8 cellular contexts compared by ENCODE assay signal in genomic region chr7:130899638-130900401, GRCh38.
DNase-seq lines count a peak whose midpoint lies in the region; ATAC-seq and TF ChIP-seq lines count a peak whose summit lies in the region.

No MANE protein-coding gene starts in this region.

- no peaks in the 10 kb centered on the region for H3K9me3 Mint-ChIP-seq in CD4-positive, alpha-beta T cell
- H3K9me3 Mint-ChIP-seq in naive B cell, result peaks cover 0 to 1% (median 0%) of the 10 kb centered on the region in 7 donors

- no peak overlapping the region for H2BK20ac ChIP-seq in IMR-90 (ENCODE audit: low read depth, low read length)

- TF ChIP-seq POLR2A in IMR-90 (IDR thresholded peaks at IDR 0.05; ENCODE audit: low read depth, low read length), result peak; percentile 71; the same call in 1 of the 2 replicates
- TF ChIP-seq POLR2A in ovary (IDR thresholded peaks at IDR 0.05), result no peak

- TF ChIP-seq RAD21 in IMR-90 (IDR thresholded peaks at IDR 0.05; ENCODE audit: low read length), result no peak

- H3K36me3 ChIP-seq in IMR-90 (ENCODE audit: control insufficient read depth, insufficient read depth, low read length) (peaks cover 71% of the 10 kb centered on the region), brain microvascular endothelial cell (replicated peaks) (peaks cover 79% of the 10 kb centered on the region), ovary (no peaks in the 10 kb centered on the region)

- DNase-seq in CD4-positive, alpha-beta T cell, result no peak
- DNase-seq in IMR-90 (no peak), brain microvascular endothelial cell (no peak), naive B cell (no peak), SIG-M5 (lab: John Stamatoyannopoulos, UW) (no peak), omental fat pad (ENCODE audit: low spot score) (no peak), superior temporal gyrus (ENCODE audit: extremely low spot score) (no peak), ovary (no peak)

- intact Hi-C loops in CD4-positive, alpha-beta T cell (cut with DNase I, micrococcal nuclease), result loop anchor here (5.0 to 10.0 kb wide), 4 partner anchors 55 to 755 kb away; no protein-coding TSS in a partner anchor
- intact Hi-C loops in IMR-90 (cut with micrococcal nuclease), result no loop called here
- intact Hi-C loops in ovary (cut with DNase I), result loop anchor here (5.0 to 10.0 kb wide), 5 partner anchors 105 to 615 kb away; no protein-coding TSS in a partner anchor

- peak overlapping the region in 1 of 2 experiments; percentile 43; a peak in 2 of 4 replicates for H4K8ac ChIP-seq in IMR-90 (ENCODE audit: low read depth in 2 of 2, low read length in 2 of 2)

- no peak overlapping the region for H3K4me3 Mint-ChIP-seq in CD4-positive, alpha-beta T cell
- H3K4me3 Mint-ChIP-seq in naive B cell, result peak overlapping the region in 2 of 8 donors; percentile 18 to 47

- no peak overlapping the region for H3K14ac ChIP-seq in IMR-90 (replicated peaks; ENCODE audit: low read depth, low read length)

- no peak for TF ChIP-seq EP300 in ovary (IDR thresholded peaks at IDR 0.05)

- no peak overlapping the region for H4K91ac ChIP-seq in IMR-90 (ENCODE audit: insufficient read depth, low read depth, low read length)

- peak overlapping the region; percentile 3; the same call in 1 of the 2 replicates for H3K4ac ChIP-seq in IMR-90 (ENCODE audit: low read depth, low read length)

- 73% methylated on average over 7 of the region's 15 CpGs; no CpG with 5 or more reads in 1 of the 2 experiments for whole genome bisulfite sequencing in IMR-90 (ENCODE audit: extremely low coverage in 2 of 2, insufficient read length in 1 of 2), 2 experiments
- WGBS in ovary, 3 donors, result 83 to 86% (median 86%) methylated on average over 15 of the region's 15 CpGs

- H3K4me2 ChIP-seq in IMR-90 (ENCODE audit: low read depth, low read length), result no peak overlapping the region

- BruUV-seq in IMR-90 (replicated peaks; lab: Mats Ljungman, UMichigan), result no TSS peak

- no peak overlapping the region for H2AK9ac ChIP-seq in IMR-90 (replicated peaks; ENCODE audit: low read depth, low read length, poor library complexity)

- H3K9me3 ChIP-seq in CD4-positive, alpha-beta T cell (ENCODE audit: control insufficient read depth, low read length), result no peaks in the 10 kb centered on the region
- H3K9me3 ChIP-seq in IMR-90 (ENCODE audit: control insufficient read depth, insufficient read depth, low read length) (no peaks in the 10 kb centered on the region), ovary (no peaks in the 10 kb centered on the region)

- no peaks in the 10 kb centered on the region for H3K27me3 ChIP-seq in CD4-positive, alpha-beta T cell (ENCODE audit: control insufficient read depth, insufficient read depth, low read length)
- H3K27me3 ChIP-seq in IMR-90 (ENCODE audit: control insufficient read depth, insufficient read depth, low read length) (no peaks in the 10 kb centered on the region), brain microvascular endothelial cell (replicated peaks) (no peaks in the 10 kb centered on the region), ovary (no peaks in the 10 kb centered on the region)

- H2AFZ ChIP-seq in IMR-90 (replicated peaks; ENCODE audit: low read length, poor library complexity), result no peak overlapping the region

- peaks cover 0 to 35% of the 10 kb centered on the region in 2 experiments; a peak in 2 of 4 replicates for H3K79me1 ChIP-seq in IMR-90 (ENCODE audit: low read depth in 1 of 2, low read length in 2 of 2)

- no peak overlapping the region for H3K27ac ChIP-seq in CD4-positive, alpha-beta T cell (ENCODE audit: low read depth, low read length)
- peak overlapping the region; percentile 84 for H3K27ac ChIP-seq in IMR-90 (ENCODE audit: insufficient read depth, low read length)
- H3K27ac ChIP-seq in brain microvascular endothelial cell, result peak overlapping the region; percentile 94
- peak overlapping the region in 1 of 2 donors; percentile 1 for H3K27ac ChIP-seq in ovary

- TF ChIP-seq CTCF in CD4-positive, alpha-beta T cell (IDR thresholded peaks at IDR 0.05), result no peak
- TF ChIP-seq CTCF in IMR-90 (conservative IDR thresholded peaks at IDR 0.05; ENCODE audit: low read depth, low read length) (no peak), brain microvascular endothelial cell (IDR thresholded peaks at IDR 0.05; ENCODE audit: low read depth, low read length, missing control alignments) (no peak), omental fat pad (IDR thresholded peaks at IDR 0.05) (no peak), ovary (IDR thresholded peaks at IDR 0.05) (no peak)

- H3K27me3 Mint-ChIP-seq in CD4-positive, alpha-beta T cell, result no peaks in the 10 kb centered on the region
- no peaks in the 10 kb centered on the region for H3K27me3 Mint-ChIP-seq in naive B cell

- H3K9ac ChIP-seq in IMR-90 (ENCODE audit: low read depth, low read length), result peak overlapping the region; percentile 12

- peak overlapping the region; percentile 13 for H4K5ac ChIP-seq in IMR-90 (ENCODE audit: low read depth, low read length)

- no peak for ATAC-seq in CD4-positive, alpha-beta T cell (ENCODE audit: poor library complexity)
- ATAC-seq in IMR-90 (ENCODE audit: low read depth), result no peak
- ATAC-seq in naive B cell (ENCODE audit: low read depth in 2 of 2), result peak in 1 of 2 donors; percentile 24
- ATAC-seq in omental fat pad (ENCODE audit: low FRiP score), result no peak

- H3K4me1 Mint-ChIP-seq in CD4-positive, alpha-beta T cell (ENCODE audit: low read depth), result peaks cover 90% of the 10 kb centered on the region
- peaks cover 57 to 70% (median 64%) of the 10 kb centered on the region in 3 donors for H3K4me1 Mint-ChIP-seq in naive B cell

- peaks cover 98% of the 10 kb centered on the region for H3K36me3 Mint-ChIP-seq in CD4-positive, alpha-beta T cell (ENCODE audit: low read depth)
- H3K36me3 Mint-ChIP-seq in naive B cell, result peaks cover 16 to 20% of the 10 kb centered on the region in 2 donors

- dilution Hi-C loops in IMR-90 (cut with HindIII; ENCODE audit: low sequenced_read_pairs, unreplicated experiment), result no loop called here

- H2BK15ac ChIP-seq in IMR-90 (ENCODE audit: low read depth, low read length), result no peak overlapping the region

- in situ Hi-C loops in IMR-90 (cut with MboI; ENCODE audit: low sequenced_read_pairs), result no loop called here
- in situ Hi-C loops in brain microvascular endothelial cell (cut with HindIII; ENCODE audit: low pct_ligation_motif_present, low sequenced_read_pairs), result no loop called here

- H2AK5ac ChIP-seq in IMR-90 (ENCODE audit: low read depth, low read length), result peak overlapping the region; percentile 47; the same call in 1 of the 2 replicates

- CTCF ChIA-PET in CD4-positive, alpha-beta T cell (lab: Charles Lee), result no interaction called here
- CTCF ChIA-PET in IMR-90 (lab: Yijun Ruan, JAX), result no interaction called here

- H4K20me1 ChIP-seq in IMR-90 (ENCODE audit: insufficient read depth, low read length), result peaks cover 100% of the 10 kb centered on the region

- POLR2A ChIA-PET in CD4-positive, alpha-beta T cell (lab: Charles Lee), result interaction anchor here (1.2 to 1.6 kb wide), 3 partner anchors 13 to 82 kb away, joined by 5 to 8 read pairs (median 5); no protein-coding TSS in a partner anchor
- POLR2A ChIA-PET in IMR-90 (lab: Charles Lee; ENCODE audit: unreplicated experiment), result no interaction called here

- peak overlapping the region; percentile 44 for H2BK5ac ChIP-seq in IMR-90 (ENCODE audit: low read depth, low read length, poor library complexity, severe bottlenecking)

- H3K23ac ChIP-seq in IMR-90 (ENCODE audit: low read depth, low read length), result peak overlapping the region; percentile 11

- peak overlapping the region; percentile 68 for H3K27ac Mint-ChIP-seq in CD4-positive, alpha-beta T cell
- peak overlapping the region; percentile 66 to 92 (median 83) for H3K27ac Mint-ChIP-seq in naive B cell

- H3K4me3 ChIP-seq in IMR-90 (ENCODE audit: insufficient read depth, low read depth, low read length), result no peak overlapping the region
- H3K4me3 ChIP-seq in brain microvascular endothelial cell (ENCODE audit: low read depth, low read length), result no peak overlapping the region
- H3K4me3 ChIP-seq in ovary, result no peak overlapping the region

- H3K56ac ChIP-seq in IMR-90 (ENCODE audit: extremely low read depth, insufficient read depth, low read length), result no peak overlapping the region

- H3K4me1 ChIP-seq in IMR-90 (ENCODE audit: control insufficient read depth, insufficient read depth, low read length) (peaks cover 58% of the 10 kb centered on the region), ovary (ENCODE audit: insufficient read depth) (peaks cover 18% of the 10 kb centered on the region)

- H2BK120ac ChIP-seq in IMR-90 (ENCODE audit: low read depth, low read length), result no peak overlapping the region

- no peak overlapping the region for H3K18ac ChIP-seq in IMR-90 (ENCODE audit: low read depth, low read length)

- H3K9me1 ChIP-seq in IMR-90 (ENCODE audit: insufficient read depth, low read length), result peaks cover 20% of the 10 kb centered on the region; the same call in 1 of the 2 replicates

TF ChIP-seq in IMR-90, 13 proteins besides CTCF, POLR2A, EP300 and RAD21:
- TF ChIP-seq CEBPB (IDR thresholded peaks at IDR 0.05; ENCODE audit: low read depth, low read length) (peak; percentile 13; the same call in 1 of the 2 replicates), RFX5 (IDR thresholded peaks at IDR 0.05; ENCODE audit: low read depth, low read length) (no peak)
